23 cellular contexts compared by ENCODE assay signal in genomic region chr1:205108464-205108863, GRCh38. TPM values are rescaled to one million over a fixed set of nuclear protein-coding genes. Genes with fewer than 3 reads are reported as not detected.
A peak's percentile ranks its signal among the peaks of the same experiment; 100 is the strongest.
DNase-seq lines count a peak whose midpoint lies in the region; ATAC-seq, FAIRE-seq and TF ChIP-seq lines count a peak whose summit lies in the region.
"Had no signal": no experiment of that assay in that cellular context is flagged by ENCODE, and none has a peak within 500 bp of the region (broad histone marks: within the 10 kb centered on the region; RNA-seq: fewer than 3 reads in every experiment).

No MANE protein-coding gene starts in this region.

- peaks cover 3 to 47% of the 10 kb centered on the region in 2 experiments for H3K36me3 ChIP-seq in HepG2 (replicated peaks in 1 of 2; ENCODE audit: control insufficient read depth in 1 of 2, insufficient read depth in 2 of 2, low read length in 2 of 2)

- ATAC-seq in activated CD8-positive, alpha-beta T cell treated with anti-CD3 and anti-CD28 coated beads for 36 hours = no peak
- no peak for ATAC-seq in activated CD8-positive, alpha-beta T cell treated with anti-CD3 and anti-CD28 coated beads, Interleukin-2, amount 10 ng/mL, durations not matched to agents 7 days and 5 days
- no peak for ATAC-seq in T-helper 17 cell
- no peak for ATAC-seq in HepG2
- no peak for ATAC-seq in HG03175 (IDR thresholded peaks at IDR 0.05; ENCODE audit: unreplicated experiment)
- ATAC-seq: CD8-positive, alpha-beta T cell; GM12878; HCT116 had no signal

- no peaks in the 10 kb centered on the region for H3K9me3 Mint-ChIP-seq in activated CD8-positive, alpha-beta T cell treated with anti-CD3 and anti-CD28 coated beads for 36 hours
- no peaks in the 10 kb centered on the region for H3K9me3 Mint-ChIP-seq in activated CD8-positive, alpha-beta T cell treated with anti-CD3 and anti-CD28 coated beads, Interleukin-2, amount 10 ng/mL, durations not matched to agents 7 days and 5 days (ENCODE audit: insufficient read depth)
- no peaks in the 10 kb centered on the region for H3K9me3 Mint-ChIP-seq in progenitor cell of endocrine pancreas (ENCODE audit: low read depth)
- H3K9me3 Mint-ChIP-seq: CD8-positive, alpha-beta T cell had no signal

- in situ Hi-C loops in HepG2 (cut with HindIII; ENCODE audit: extremely low pct_ligation_motif_present, low pct_unique_long_range_greater_than_20kb) = no loop called here

- POLR2A ChIA-PET in activated CD8-positive, alpha-beta T cell treated with anti-CD3 and anti-CD28 coated beads for 36 hours (lab: Charles Lee) = interaction anchor here (0.7 to 5.6 kb wide), 2 partner anchors 12 to 22 kb away, joined by 3 to 23 read pairs; partner anchors contain the start of gene RBBP5
- POLR2A ChIA-PET in activated CD8-positive, alpha-beta T cell treated with anti-CD3 and anti-CD28 coated beads, Interleukin-2, amount 10 ng/mL, durations not matched to agents 7 days and 5 days (lab: Charles Lee) = interaction anchor here (0.7 kb wide), 1 partner anchor 633 kb away, joined by 3 read pairs; no protein-coding TSS in a partner anchor
- POLR2A ChIA-PET in HepG2 (lab: Yijun Ruan, JAX) = no interaction called here

- no TSS peak for BruUV-seq in HepG2 (replicated peaks; lab: Mats Ljungman, UMichigan)

- H3K9me3 ChIP-seq in T-helper 17 cell (ENCODE audit: control insufficient read depth, low read length, poor library complexity, severe bottlenecking) (no peaks in the 10 kb centered on the region), HepG2 (ENCODE audit: low read length) (no peaks in the 10 kb centered on the region)
- H3K9me3 ChIP-seq: BE2C had no signal

- H3K27ac Mint-ChIP-seq in activated CD8-positive, alpha-beta T cell treated with anti-CD3 and anti-CD28 coated beads for 36 hours = peak overlapping the region; percentile 7
- H3K27ac Mint-ChIP-seq in activated CD8-positive, alpha-beta T cell treated with anti-CD3 and anti-CD28 coated beads, Interleukin-2, amount 10 ng/mL, durations not matched to agents 7 days and 5 days = no peak overlapping the region
- H3K27ac Mint-ChIP-seq in T-helper 17 cell = peak overlapping the region; percentile 45
- H3K27ac Mint-ChIP-seq in progenitor cell of endocrine pancreas = peak overlapping the region; percentile 44
- H3K27ac Mint-ChIP-seq: CD8-positive, alpha-beta T cell had no signal

- WGBS in HepG2 (ENCODE audit: low lambda C conversion rate) = 85% methylated on average over 4 of the region's 4 CpGs

- no peak for FAIRE-seq in HepG2 (lab: Jason Lieb, UNC)
- FAIRE-seq: GM12878 had no signal

- intact Hi-C loops in activated CD8-positive, alpha-beta T cell treated with anti-CD3 and anti-CD28 coated beads for 36 hours (cut with micrococcal nuclease) = no loop called here
- intact Hi-C loops in HepG2 (cut with micrococcal nuclease; ENCODE audit: unreplicated experiment) = no loop called here

- H3K4me1 ChIP-seq in HepG2 (ENCODE audit: insufficient read depth, low read length) = no peaks in the 10 kb centered on the region
- H3K4me1 ChIP-seq: BE2C had no signal

- CTCF ChIA-PET in activated CD8-positive, alpha-beta T cell treated with anti-CD3 and anti-CD28 coated beads for 36 hours (lab: Charles Lee) = interaction anchor here (1.0 to 2.4 kb wide), 6 partner anchors 9 to 148 kb away, joined by 3 to 11 read pairs (median 6); no protein-coding TSS in a partner anchor
- CTCF ChIA-PET in activated CD8-positive, alpha-beta T cell treated with anti-CD3 and anti-CD28 coated beads, Interleukin-2, amount 10 ng/mL, durations not matched to agents 7 days and 5 days (lab: Charles Lee) = interaction anchor here (0.8 to 3.1 kb wide), 6 partner anchors 12 to 245 kb away, joined by 3 to 10 read pairs (median 4); partner anchors contain the start of gene RBBP5
- CTCF ChIA-PET in HepG2 (lab: Yijun Ruan, JAX; ENCODE audit: low intra/inter-chr PET ratio, low total read pairs) = no interaction called here

- no peak overlapping the region for H3K9ac ChIP-seq in HepG2 (ENCODE audit: insufficient read depth, low read depth, low read length)

- H3K27ac ChIP-seq in HepG2 (ENCODE audit: extremely low read length, insufficient read depth, low read length) = no peak overlapping the region

- no peak overlapping the region for H3K4me3 Mint-ChIP-seq in activated CD8-positive, alpha-beta T cell treated with anti-CD3 and anti-CD28 coated beads for 36 hours
- H3K4me3 Mint-ChIP-seq in activated CD8-positive, alpha-beta T cell treated with anti-CD3 and anti-CD28 coated beads, Interleukin-2, amount 10 ng/mL, durations not matched to agents 7 days and 5 days = no peak overlapping the region
- no peak overlapping the region for H3K4me3 Mint-ChIP-seq in T-helper 17 cell
- H3K4me3 Mint-ChIP-seq in progenitor cell of endocrine pancreas (ENCODE audit: low read depth) = no peak overlapping the region
- H3K4me3 Mint-ChIP-seq: CD8-positive, alpha-beta T cell had no signal

- no peaks in the 10 kb centered on the region for H3K79me2 ChIP-seq in HepG2 (ENCODE audit: insufficient read depth, low read length)

- no peaks in the 10 kb centered on the region for H4K20me1 ChIP-seq in HepG2 (ENCODE audit: insufficient read depth, low read length)

- no peak for TF ChIP-seq POLR2A in HepG2 (IDR thresholded peaks at IDR 0.05; ENCODE audit: insufficient read depth in 1 of 2, low read depth in 2 of 2, low read length in 2 of 2)

- no peaks in the 10 kb centered on the region for H3K27me3 ChIP-seq in HepG2 (ENCODE audit: control insufficient read depth in 1 of 2, insufficient read depth in 2 of 2, low read length in 2 of 2)
- H3K27me3 ChIP-seq: BE2C had no signal

- H2AFZ ChIP-seq in HepG2 (ENCODE audit: low read length) = no peak overlapping the region

- DNase-seq in activated CD8-positive, alpha-beta T cell treated with anti-CD3 and anti-CD28 coated beads for 36 hours = no peak
- no peak for DNase-seq in activated CD8-positive, alpha-beta T cell treated with anti-CD3 and anti-CD28 coated beads, Interleukin-2, amount 10 ng/mL, durations not matched to agents 7 days and 5 days
- DNase-seq in T-helper 17 cell (no peak), choroid plexus epithelial cell (ENCODE audit: low read depth) (peak; percentile 12), progenitor cell of endocrine pancreas (ENCODE audit: low spot score, unreplicated experiment) (no peak), HepG2 (ENCODE audit: low spot score) (no peak)
- no peak for DNase-seq in stimulated activated CD4-positive, alpha-beta T cell treated with anti-CD3 and anti-CD28 coated beads, Interleukin-12 subunit alpha, Interleukin-12 subunit beta, amount 100 ng/mL, for 4 hours
- DNase-seq: BE2C; Calu3; CD8-positive, alpha-beta T cell; DMS53; EL; GOT3; NCI-H1417; NCI-H187; NCI-H226; NCI-H524; NCI-H82; OCI-M1; Right ventricle myocardium superior had no signal

- H3K4me3 ChIP-seq in choroid plexus epithelial cell (ENCODE audit: low read depth, low read length) = no peak overlapping the region
- no peak overlapping the region for H3K4me3 ChIP-seq in HepG2 (replicated peaks in 1 of 3; ENCODE audit: insufficient read depth in 1 of 3, low read depth in 2 of 3, low read length in 3 of 3)
- H3K4me3 ChIP-seq: GM12878 had no signal

- TF ChIP-seq EP300 in HepG2 (IDR thresholded peaks at IDR 0.05; ENCODE audit: low read depth in 2 of 2, low read length in 2 of 2) (no peak), HepG2 (CRISPR knock-in tag; IDR thresholded peaks at IDR 0.05; ENCODE audit: borderline replicate concordance) (no peak)

- no peak for TF ChIP-seq RAD21 in HepG2 (CRISPR knock-in tag; IDR thresholded peaks at IDR 0.05)

- H3K27me3 Mint-ChIP-seq in activated CD8-positive, alpha-beta T cell treated with anti-CD3 and anti-CD28 coated beads for 36 hours = no peaks in the 10 kb centered on the region
- H3K27me3 Mint-ChIP-seq in activated CD8-positive, alpha-beta T cell treated with anti-CD3 and anti-CD28 coated beads, Interleukin-2, amount 10 ng/mL, durations not matched to agents 7 days and 5 days (ENCODE audit: low read depth) = no peaks in the 10 kb centered on the region
- H3K27me3 Mint-ChIP-seq in T-helper 17 cell (no peaks in the 10 kb centered on the region), progenitor cell of endocrine pancreas (no peaks in the 10 kb centered on the region)

- H3K36me3 Mint-ChIP-seq in activated CD8-positive, alpha-beta T cell treated with anti-CD3 and anti-CD28 coated beads for 36 hours (ENCODE audit: low read depth) = peaks cover 40% of the 10 kb centered on the region
- H3K36me3 Mint-ChIP-seq in activated CD8-positive, alpha-beta T cell treated with anti-CD3 and anti-CD28 coated beads, Interleukin-2, amount 10 ng/mL, durations not matched to agents 7 days and 5 days (ENCODE audit: low read depth) = peaks cover 37% of the 10 kb centered on the region
- H3K36me3 Mint-ChIP-seq in T-helper 17 cell (ENCODE audit: low read depth) (peaks cover 16% of the 10 kb centered on the region), progenitor cell of endocrine pancreas (ENCODE audit: insufficient read depth) (peaks cover 20% of the 10 kb centered on the region)

- TF ChIP-seq CTCF in activated CD8-positive, alpha-beta T cell treated with anti-CD3 and anti-CD28 coated beads for 36 hours (IDR thresholded peaks at IDR 0.05) = no peak
- TF ChIP-seq CTCF in choroid plexus epithelial cell (conservative IDR thresholded peaks at IDR 0.05; ENCODE audit: low read depth, low read length) (no peak), progenitor cell of endocrine pancreas (IDR thresholded peaks at IDR 0.05; ENCODE audit: unreplicated experiment) (no peak), HepG2 (CRISPR knock-in tag; IDR thresholded peaks at IDR 0.05) (no peak)

- no peak overlapping the region for H3K4me2 ChIP-seq in HepG2 (ENCODE audit: low read depth, low read length)

- peaks cover 9% of the 10 kb centered on the region for H3K4me1 Mint-ChIP-seq in activated CD8-positive, alpha-beta T cell treated with anti-CD3 and anti-CD28 coated beads for 36 hours (ENCODE audit: low read depth)
- H3K4me1 Mint-ChIP-seq in activated CD8-positive, alpha-beta T cell treated with anti-CD3 and anti-CD28 coated beads, Interleukin-2, amount 10 ng/mL, durations not matched to agents 7 days and 5 days (ENCODE audit: low read depth) = no peaks in the 10 kb centered on the region
- H3K4me1 Mint-ChIP-seq in T-helper 17 cell (peaks cover 23% of the 10 kb centered on the region), progenitor cell of endocrine pancreas (ENCODE audit: low read depth) (no peaks in the 10 kb centered on the region)

RNA-seq across cellular contexts. Expression of gene RBBP5, which starts 13.3 kb away (rescaled TPM):
- total RNA-seq in activated CD8-positive, alpha-beta T cell treated with anti-CD3 and anti-CD28 coated beads for 36 hours = 10 to 100 TPM; 18.8 to 21.6 TPM
- total RNA-seq in activated CD8-positive, alpha-beta T cell treated with anti-CD3 and anti-CD28 coated beads, Interleukin-2, amount 10 ng/mL, durations not matched to agents 7 days and 5 days = 10 to 100 TPM; 20.3 to 22.0 TPM
- total RNA-seq in T-helper 17 cell (10 to 100 TPM; 13.3 to 15.3 TPM), progenitor cell of endocrine pancreas (19.6 and 20.9 TPM in 2 replicates), HepG2 (2016; rRNA removed; fragmentation: Illumina TruSeq; extraction: Trizol) (17.1 and 26.2 TPM in 2 replicates)
- 1.6 and 1.9 TPM in 2 replicates for total RNA-seq in HepG2 (2016; cell fraction: cytosol; rRNA removed; fragmentation: Illumina TruSeq; extraction: Trizol; ENCODE audit: low read depth)
- 17.2 and 24.7 TPM in 2 replicates for total RNA-seq in HepG2 (2016; cell fraction: insoluble cytoplasmic fraction; rRNA removed; fragmentation: Illumina TruSeq; extraction: Trizol)
- total RNA-seq in HepG2 (2016; cell fraction: membrane; rRNA removed; fragmentation: Illumina TruSeq; extraction: Trizol) = 6.4 and 7.5 TPM in 2 replicates
- total RNA-seq in HepG2 (2016; cell fraction: nucleus; rRNA removed; fragmentation: Illumina TruSeq; extraction: Trizol) = 10.1 and 10.3 TPM in 2 replicates
- polyA plus RNA-seq in HepG2 (2011; rRNA removed) = 5.2 and 6.6 TPM in 2 replicates
- polyA plus RNA-seq in HepG2 (2011; cell fraction: cytosol; rRNA removed) = 3.7 and 5.8 TPM in 2 replicates
- polyA plus RNA-seq in HepG2 (2011; cell fraction: nucleus; rRNA removed) = 1.4 and 1.8 TPM in 2 replicates
- polyA plus RNA-seq in HepG2 (2012) = 5.8 and 6.2 TPM in 2 replicates
- 0.75 and 0.76 TPM in 2 replicates for polyA plus RNA-seq in HepG2 (2016; cell fraction: cytosol; fragmentation: Illumina TruSeq; extraction: Trizol; ENCODE audit: low read depth)
- 14.3 and 15.3 TPM in 2 replicates for polyA plus RNA-seq in HepG2 (2016; cell fraction: insoluble cytoplasmic fraction; fragmentation: Illumina TruSeq; extraction: Trizol; ENCODE audit: low read depth)
- 1.9 and 2.2 TPM in 2 replicates for polyA plus RNA-seq in HepG2 (2016; cell fraction: membrane; fragmentation: Illumina TruSeq; extraction: Trizol; ENCODE audit: low read depth)
- 9.4 and 10.1 TPM in 2 replicates for polyA plus RNA-seq in HepG2 (2016; cell fraction: nucleus; fragmentation: Illumina TruSeq; extraction: Trizol; ENCODE audit: insufficient read depth, low read depth)
- 8.1 and 27.8 TPM in 2 replicates for polyA minus RNA-seq in HepG2 (2011; rRNA and poly(A)+ RNA removed; ENCODE audit: low replicate concordance)
- 9.4 and 10.2 TPM in 2 replicates for polyA minus RNA-seq in HepG2 (2011; cell fraction: cytosol; rRNA and poly(A)+ RNA removed)
- polyA minus RNA-seq in HepG2 (2011; cell fraction: nucleus; rRNA and poly(A)+ RNA removed) = 7.9 and 9.2 TPM in 2 replicates

RNA-seq across cellular contexts. Expression of gene TMEM81, which starts 24.2 kb away (rescaled TPM):
- 1 to 10 TPM; 2.5 to 2.6 TPM for total RNA-seq in activated CD8-positive, alpha-beta T cell treated with anti-CD3 and anti-CD28 coated beads for 36 hours
- 1 to 10 TPM; 2.3 to 2.8 TPM for total RNA-seq in activated CD8-positive, alpha-beta T cell treated with anti-CD3 and anti-CD28 coated beads, Interleukin-2, amount 10 ng/mL, durations not matched to agents 7 days and 5 days
- total RNA-seq in T-helper 17 cell (1 to 10 TPM; 1.7 to 2.2 TPM), progenitor cell of endocrine pancreas (4.8 and 5.1 TPM in 2 replicates), HepG2 (2016; rRNA removed; fragmentation: Illumina TruSeq; extraction: Trizol) (1.1 and 1.9 TPM in 2 replicates)
- 0.30 TPM in 1 of 2 replicates, not detected in the other for total RNA-seq in HepG2 (2016; cell fraction: cytosol; rRNA removed; fragmentation: Illumina TruSeq; extraction: Trizol; ENCODE audit: low read depth)
- total RNA-seq in HepG2 (2016; cell fraction: insoluble cytoplasmic fraction; rRNA removed; fragmentation: Illumina TruSeq; extraction: Trizol) = 1.5 and 2.0 TPM in 2 replicates
- 0.56 and 0.72 TPM in 2 replicates for total RNA-seq in HepG2 (2016; cell fraction: membrane; rRNA removed; fragmentation: Illumina TruSeq; extraction: Trizol)
- total RNA-seq in HepG2 (2016; cell fraction: nucleus; rRNA removed; fragmentation: Illumina TruSeq; extraction: Trizol) = 1.6 and 1.8 TPM in 2 replicates
- 1.1 and 1.3 TPM in 2 replicates for polyA plus RNA-seq in HepG2 (2011; rRNA removed)
- polyA plus RNA-seq in HepG2 (2011; cell fraction: cytosol; rRNA removed) = 0.79 and 1.5 TPM in 2 replicates
- polyA plus RNA-seq in HepG2 (2011; cell fraction: nucleus; rRNA removed) = 0.96 and 1.2 TPM in 2 replicates
- 0.86 and 2.4 TPM in 2 replicates for polyA plus RNA-seq in HepG2 (2012)
- polyA plus RNA-seq in HepG2 (2016; cell fraction: cytosol; fragmentation: Illumina TruSeq; extraction: Trizol; ENCODE audit: low read depth) = 0.16 and 0.29 TPM in 2 replicates
- 1.5 and 1.7 TPM in 2 replicates for polyA plus RNA-seq in HepG2 (2016; cell fraction: insoluble cytoplasmic fraction; fragmentation: Illumina TruSeq; extraction: Trizol; ENCODE audit: low read depth)
- 0.36 and 0.65 TPM in 2 replicates for polyA plus RNA-seq in HepG2 (2016; cell fraction: membrane; fragmentation: Illumina TruSeq; extraction: Trizol; ENCODE audit: low read depth)
- 1.5 and 2.9 TPM in 2 replicates for polyA plus RNA-seq in HepG2 (2016; cell fraction: nucleus; fragmentation: Illumina TruSeq; extraction: Trizol; ENCODE audit: insufficient read depth, low read depth)
- polyA minus RNA-seq in HepG2 (2011; rRNA and poly(A)+ RNA removed; ENCODE audit: low replicate concordance) = 3.0 and 5.1 TPM in 2 replicates
- polyA minus RNA-seq in HepG2 (2011; cell fraction: cytosol; rRNA and poly(A)+ RNA removed) = 1.1 and 1.5 TPM in 2 replicates
- polyA minus RNA-seq in HepG2 (2011; cell fraction: nucleus; rRNA and poly(A)+ RNA removed) = 5.2 and 6.3 TPM in 2 replicates
